Comparison of ENCODE assay signal across 14 cellular contexts in genomic region chr5:179610903-179611265, GRCh38. TPM values are rescaled to one million over a fixed set of nuclear protein-coding genes. Genes with fewer than 3 reads are reported as not detected.
DNase-seq lines count a peak whose midpoint lies in the region; ATAC-seq and TF ChIP-seq lines count a peak whose summit lies in the region.
"Had no signal": no experiment of that assay in that cellular context is flagged by ENCODE, and none has a peak within 500 bp of the region (broad histone marks: within the 10 kb centered on the region; RNA-seq: fewer than 3 reads in every experiment).

No MANE protein-coding gene starts in this region.

- peaks cover 39% of the 10 kb centered on the region for H3K79me2 ChIP-seq in DND-41 (ENCODE audit: insufficient read depth, low read length)

- peak overlapping the region; percentile 35 for H3K4me3 Mint-ChIP-seq in CD4-positive, alpha-beta T cell
- H3K4me3 Mint-ChIP-seq in WTC11: no peak overlapping the region
- no peak overlapping the region for H3K4me3 Mint-ChIP-seq in immature natural killer cell

- H3K9me3 ChIP-seq in CD4-positive, alpha-beta T cell (ENCODE audit: control insufficient read depth, low read length): no peaks in the 10 kb centered on the region
- no peaks in the 10 kb centered on the region for H3K9me3 ChIP-seq in DND-41 (ENCODE audit: insufficient read depth, low read length, severe bottlenecking)
- H3K9me3 ChIP-seq: body of pancreas had no signal

- H3K9me3 Mint-ChIP-seq in CD4-positive, alpha-beta T cell: no peaks in the 10 kb centered on the region
- H3K9me3 Mint-ChIP-seq in WTC11: no peaks in the 10 kb centered on the region
- H3K9me3 Mint-ChIP-seq in immature natural killer cell: no peaks in the 10 kb centered on the region

- H3K27ac ChIP-seq in CD4-positive, alpha-beta T cell (ENCODE audit: low read depth, low read length): no peak overlapping the region
- no peak overlapping the region for H3K27ac ChIP-seq in DND-41 (ENCODE audit: low read length)
- H3K27ac ChIP-seq: body of pancreas, C4-2B, skin epidermis had no signal

- H3K36me3 Mint-ChIP-seq in CD4-positive, alpha-beta T cell (ENCODE audit: low read depth): peaks cover 82% of the 10 kb centered on the region
- H3K36me3 Mint-ChIP-seq in WTC11 (peaks cover 68% of the 10 kb centered on the region), immature natural killer cell (peaks cover 23 to 57% (median 43%) of the 10 kb centered on the region in 3 donors)

- CTCF ChIA-PET in CD4-positive, alpha-beta T cell (lab: Charles Lee): no interaction called here
- CTCF ChIA-PET in WTC11 (lab: Charles Lee): interaction anchor here (0.8 to 1.9 kb wide), 2 partner anchors 58 to 68 kb away, joined by 3 to 8 read pairs; no protein-coding TSS in a partner anchor

- no peak for TF ChIP-seq CTCF in CD4-positive, alpha-beta T cell (IDR thresholded peaks at IDR 0.05)
- TF ChIP-seq CTCF in DND-41 (IDR thresholded peaks at IDR 0.05; ENCODE audit: borderline replicate concordance, extremely low read depth, low read length, poor library complexity, severe bottlenecking): no peak
- TF ChIP-seq CTCF in WTC11 (IDR thresholded peaks at IDR 0.05): no peak

- no peak overlapping the region for H3K4me2 ChIP-seq in DND-41 (ENCODE audit: insufficient read depth, low read length)

- peaks cover 12% of the 10 kb centered on the region for H3K4me1 ChIP-seq in DND-41 (ENCODE audit: insufficient read depth, low read length)

- no peaks in the 10 kb centered on the region for H3K27me3 Mint-ChIP-seq in CD4-positive, alpha-beta T cell
- no peaks in the 10 kb centered on the region for H3K27me3 Mint-ChIP-seq in WTC11 (ENCODE audit: low read depth)
- peaks cover 12 to 40% (median 24%) of the 10 kb centered on the region in 3 donors for H3K27me3 Mint-ChIP-seq in immature natural killer cell (ENCODE audit: low read depth in 3 of 3)

- intact Hi-C loops in CD4-positive, alpha-beta T cell (cut with DNase I, micrococcal nuclease): loop anchor here in 1 of 2 experiments (10.0 kb wide), 1 partner anchor 746 kb away; no protein-coding TSS in a partner anchor

- H3K27me3 ChIP-seq in CD4-positive, alpha-beta T cell (ENCODE audit: control insufficient read depth, insufficient read depth, low read length): no peaks in the 10 kb centered on the region
- no peaks in the 10 kb centered on the region for H3K27me3 ChIP-seq in DND-41 (ENCODE audit: insufficient read depth, low read length, poor library complexity)
- H3K27me3 ChIP-seq: body of pancreas had no signal

- H2AFZ ChIP-seq in DND-41 (ENCODE audit: low read depth, low read length): no peak overlapping the region

- no peak overlapping the region for H3K4me3 ChIP-seq in DND-41 (ENCODE audit: low read depth in 1 of 2, low read length in 2 of 2)
- H3K4me3 ChIP-seq: body of pancreas, skin epidermis had no signal

- POLR2A ChIA-PET in CD4-positive, alpha-beta T cell (lab: Charles Lee): interaction anchor here (0.6 to 14.8 kb wide), 2 partner anchors 11 to 13 kb away, joined by 4 to 226 read pairs; partner anchors contain the start of gene HNRNPH1
- POLR2A ChIA-PET in WTC11 (lab: Charles Lee): interaction anchor here (4.1 kb wide), 1 partner anchor 12 kb away, joined by 31 read pairs; the partner anchor contains the start of gene HNRNPH1

- H3K27ac Mint-ChIP-seq in CD4-positive, alpha-beta T cell: peak overlapping the region; percentile 78
- H3K27ac Mint-ChIP-seq in WTC11: peak overlapping the region; percentile 67
- H3K27ac Mint-ChIP-seq in immature natural killer cell: peak overlapping the region in 4 of 6 donors; percentile 11 to 70 (median 20)

- H4K20me1 ChIP-seq in DND-41 (ENCODE audit: insufficient read depth, low read length): peaks cover 72% of the 10 kb centered on the region

- no peak overlapping the region for H3K9ac ChIP-seq in DND-41 (ENCODE audit: low read depth, low read length)

- peaks cover 91% of the 10 kb centered on the region for H3K36me3 ChIP-seq in DND-41 (ENCODE audit: insufficient read depth, low read length)

- no peak for ATAC-seq in CD4-positive, alpha-beta T cell (ENCODE audit: poor library complexity)
- ATAC-seq in DND-41 (ENCODE audit: insufficient read depth, low read depth): peak; percentile 3; the same call in 1 of the 3 replicates
- ATAC-seq in WTC11: no peak
- no peak for ATAC-seq in GM18861 (IDR thresholded peaks at IDR 0.05; ENCODE audit: unreplicated experiment)
- no peak for ATAC-seq in GM19035 (IDR thresholded peaks at IDR 0.05; ENCODE audit: unreplicated experiment)
- ATAC-seq in GM19455 (IDR thresholded peaks at IDR 0.05; ENCODE audit: unreplicated experiment): no peak

- DNase-seq in CD4-positive, alpha-beta T cell: no peak
- DNase-seq in DND-41 (no peak), WTC11 (ENCODE audit: low spot score) (peak; percentile 2), immature natural killer cell (no peak), T-helper 9 cell (no peak)
- DNase-seq: body of pancreas, left cardiac atrium, NCI-H1105, NCI-H446 treated with DMSO at 0.1 percent for 48 hours had no signal

- peaks cover 73% of the 10 kb centered on the region for H3K4me1 Mint-ChIP-seq in CD4-positive, alpha-beta T cell (ENCODE audit: low read depth)
- H3K4me1 Mint-ChIP-seq in WTC11 (peaks cover 7% of the 10 kb centered on the region; the same call in 1 of the 2 replicates), immature natural killer cell (peaks cover 29 to 48% of the 10 kb centered on the region in 2 donors)

TF ChIP-seq in WTC11, 78 proteins besides CTCF, POLR2A, EP300 and RAD21 (continues in another document):
- TF ChIP-seq ZNF532 (CRISPR knock-in tag; IDR thresholded peaks at IDR 0.05; ENCODE audit: borderline replicate concordance) (no peak), SP1 (CRISPR knock-in tag; conservative IDR thresholded peaks at IDR 0.05) (no peak), ZNF425 (CRISPR knock-in tag; conservative IDR thresholded peaks at IDR 0.05) (0 out of 2 replicates have a peak, but pooled peaks have one; percentile 57)

RNA-seq across cellular contexts. Expression of gene HNRNPH1, which starts 12.6 kb away (rescaled TPM):
- total RNA-seq in CD4-positive, alpha-beta T cell: 1,000 to 10,000 TPM; 2,404 to 2,435 TPM
- total RNA-seq in WTC11 (2021): 671 to 865 TPM (median 709 TPM) in 3 replicates
- polyA plus RNA-seq in immature natural killer cell: 100 to 1,000 TPM in 1 of 3 donors, 10 to 100 TPM in 2; 45.7 to 110 (median 73.3) TPM

Comparison
In these comparisons a context has a peak if more than half of its experiments do, and no peak if none do; other contexts are left out.
1. H3K27ac Mint-ChIP-seq: peak in every context shown above with its lines; median percentile 78 in CD4-positive, alpha-beta T cell; 67 in WTC11; 20 in immature natural killer cell.